In genomic region chr11:62840712-62841360, GRCh38 we compare ENCODE assay signal across 8 cellular contexts. TPM values are rescaled to one million over a fixed set of nuclear protein-coding genes. Genes with fewer than 3 reads are reported as not detected.
DNase-seq lines count a peak whose midpoint lies in the region; ATAC-seq and TF ChIP-seq lines count a peak whose summit lies in the region.
"Not testable (repeated sequence)": the region's sequence is repeated elsewhere in the genome, so short reads cannot be mapped to it uniquely, and the experiment has no call there.

No MANE protein-coding gene starts in this region.

- TF ChIP-seq POLR2A in GM19099 (IDR thresholded peaks at IDR 0.05; ENCODE audit: extremely low read depth, insufficient read length, low read depth): peak; percentile 9

- H2AFZ ChIP-seq in ACC112 (ENCODE audit: low read length, unreplicated experiment): not testable (repeated sequence)

- not testable (repeated sequence) for H3K27ac Mint-ChIP-seq in memory B cell

- H3K36me3 Mint-ChIP-seq in memory B cell: not testable (repeated sequence)

- not testable (repeated sequence) for H3K27me3 ChIP-seq in ACC112 (ENCODE audit: insufficient read depth, low read length)

- H3K9me3 ChIP-seq in SK-N-MC (ENCODE audit: low read depth, low read length): not testable (repeated sequence)

- H3K27ac ChIP-seq in ACC112 (ENCODE audit: low read depth, low read length): peak overlapping the region; percentile 97
- peak overlapping the region; percentile 95 for H3K27ac ChIP-seq in SK-N-MC

- not testable (repeated sequence) for H3K4me1 ChIP-seq in ACC112 (ENCODE audit: control insufficient read depth, insufficient read depth, low read length, unreplicated experiment)

- DNase-seq in NCI-H1092 (lab: John Stamatoyannopoulos, UW): peak; percentile 70
- DNase-seq in SK-N-MC (ENCODE audit: low read depth, low spot score): not testable (repeated sequence)
- DNase-seq in activated T-helper 1 cell treated with anti-CD3 and anti-CD28 coated beads, Interleukin-2, amount 50 U/mL, for 16 hours (ENCODE audit: low read depth in 1 of 2, low spot score in 1 of 2): peak; percentile 44 to 69
- DNase-seq in epithelial cell of proximal tubule (ENCODE audit: low read depth): peak; percentile 66
- peak; percentile 71 to 78 for DNase-seq in memory B cell (ENCODE audit: low spot score in 2 of 2)
- peak; percentile 56 to 65 for DNase-seq in stimulated activated CD4-positive, alpha-beta T cell treated with anti-CD3 and anti-CD28 coated beads, Interleukin-1b, Interleukin-23, amount 100 ng/mL, for 4 hours (ENCODE audit: low read depth in 2 of 2)

- H3K4me3 ChIP-seq in ACC112 (ENCODE audit: low read depth, low read length) (peak overlapping the region; percentile 93), SK-N-MC (peak overlapping the region; percentile 79), epithelial cell of proximal tubule (ENCODE audit: low read depth, low read length) (peak overlapping the region; percentile 97)

- peaks cover 18% of the 10 kb centered on the region for H3K79me2 ChIP-seq in ACC112 (ENCODE audit: control insufficient read depth, insufficient read depth, low read length, unreplicated experiment)

- not testable (repeated sequence) for H3K4me3 Mint-ChIP-seq in memory B cell

- TF ChIP-seq CTCF in epithelial cell of proximal tubule (conservative IDR thresholded peaks at IDR 0.05; ENCODE audit: low read depth, low read length): not testable (repeated sequence)

- not testable (repeated sequence) for H3K36me3 ChIP-seq in ACC112 (ENCODE audit: insufficient read depth, low read length)
- H3K36me3 ChIP-seq in SK-N-MC (ENCODE audit: insufficient read depth, low read length): peaks cover 23% of the 10 kb centered on the region; the same call in 1 of the 2 replicates

- not testable (repeated sequence) for H3K9me3 Mint-ChIP-seq in memory B cell

- H3K27me3 Mint-ChIP-seq in memory B cell: not testable (repeated sequence)

- H3K4me1 Mint-ChIP-seq in memory B cell: peaks cover 14% of the 10 kb centered on the region

- H3K9ac ChIP-seq in SK-N-MC (ENCODE audit: insufficient read length): peak overlapping the region; percentile 97

- ATAC-seq in memory B cell (ENCODE audit: low read depth): peak; percentile 30

RNA-seq across cellular contexts. Expression of gene WDR74, which starts 1.4 kb away (rescaled TPM):
- 55.3 and 87.4 TPM in 2 replicates for total RNA-seq in epithelial cell of proximal tubule

RNA-seq across cellular contexts. Expression of gene TEX54, which starts 8.2 kb away (rescaled TPM):
- total RNA-seq in epithelial cell of proximal tubule: not detected in 2 replicates

RNA-seq across cellular contexts. Expression of gene STX5, which starts 9.0 kb away (rescaled TPM):
- total RNA-seq in epithelial cell of proximal tubule: 21.2 and 28.6 TPM in 2 replicates

RNA-seq across cellular contexts. Expression of gene NXF1, which starts 35.6 kb away (rescaled TPM):
- total RNA-seq in epithelial cell of proximal tubule: 49.4 and 56.3 TPM in 2 replicates

RNA-seq across cellular contexts. Expression of gene SLC3A2, which starts 39.9 kb away (rescaled TPM):
- 97.4 and 219 TPM in 2 replicates for total RNA-seq in epithelial cell of proximal tubule
